ENCODE assay signal across 1 cellular context in genomic region chr1:3184666-3185065, GRCh38.
TF ChIP-seq lines count a peak whose summit lies in the region.

No MANE protein-coding gene starts in this region.

TF ChIP-seq in GM23338, 12 proteins besides CTCF, POLR2A, EP300 and RAD21 (continued from another document):
- no peak for TF ChIP-seq REST (IDR thresholded peaks at IDR 0.05; ENCODE audit: unreplicated experiment)
- TF ChIP-seq NANOG (IDR thresholded peaks at IDR 0.05; ENCODE audit: borderline replicate concordance), result no peak
- TF ChIP-seq EZH2phosphoT487 (IDR thresholded peaks at IDR 0.05; ENCODE audit: unreplicated experiment), result no peak
- no peak for TF ChIP-seq ZNF462 (CRISPR knock-in tag; IDR thresholded peaks at IDR 0.05)
